ENCODE assay signal across 1 cellular context in genomic region chr17:74924250-74924948, GRCh38.
TF ChIP-seq lines count a peak whose summit lies in the region.

OTOP2 (plus strand) TSS chr17:74924273; CDS start chr17:74924633, 360 bp downstream.

TF ChIP-seq in IMR-90, 13 proteins besides CTCF, POLR2A, EP300 and RAD21 (continued from another document):
- TF ChIP-seq BHLHE40 (IDR thresholded peaks at IDR 0.05; ENCODE audit: low read depth, low read length) (no peak), CHD1 (IDR thresholded peaks at IDR 0.05; ENCODE audit: low read depth, low read length) (no peak), MAZ (IDR thresholded peaks at IDR 0.05; ENCODE audit: borderline replicate concordance, low read depth, low read length) (no peak), SMC3 (IDR thresholded peaks at IDR 0.05; ENCODE audit: low read depth, low read length) (no peak)
